Comparison of ENCODE assay signal across 16 cellular contexts in the genomic region with DNA sequence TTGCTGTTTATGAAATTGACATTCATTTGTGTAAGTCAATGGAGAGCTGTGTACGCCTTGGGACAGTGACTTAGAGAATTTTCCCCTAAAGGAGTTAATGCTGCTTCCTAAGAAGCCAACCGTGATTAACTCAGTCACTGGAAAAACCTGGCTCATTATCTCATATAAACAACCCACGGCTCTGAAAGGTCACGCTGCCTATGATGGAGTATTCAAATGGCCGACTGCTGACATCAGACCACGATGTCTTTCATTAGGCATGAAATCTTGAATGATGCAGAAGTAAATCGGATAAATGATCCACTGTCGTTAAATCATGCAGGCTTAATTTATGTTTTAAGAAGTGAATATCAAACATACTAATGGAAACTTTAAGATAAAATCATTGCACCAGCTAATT.
DNase-seq lines count a peak whose midpoint lies in the region; ATAC-seq, FAIRE-seq and TF ChIP-seq lines count a peak whose summit lies in the region.
"Had no signal": no experiment of that assay in that cellular context is flagged by ENCODE, and none has a peak within 500 bp of the region (broad histone marks: within the 10 kb centered on the region; RNA-seq: fewer than 3 reads in every experiment).

No MANE protein-coding gene starts in this region.

- H3K9me3 ChIP-seq in A549 (no peaks in the 10 kb centered on the region), HepG2 (ENCODE audit: low read length) (no peaks in the 10 kb centered on the region)
- H3K9me3 ChIP-seq: BLaER1 treated with 17β-estradiol and CSF1 and Interleukin-3, amounts not matched to agents 10 nM and 100 nM had no signal

- BruUV-seq in HepG2 (replicated peaks; lab: Mats Ljungman, UMichigan): no TSS peak

- H3K79me2 ChIP-seq in HepG2 (ENCODE audit: insufficient read depth, low read length): no peaks in the 10 kb centered on the region

- 74% methylated on average over 8 of the region's 8 CpGs for WGBS in A549 (ENCODE audit: missing lambda C conversion rate)
- 64% methylated on average over 8 of the region's 8 CpGs for WGBS in HepG2 (ENCODE audit: low lambda C conversion rate)

- POLR2A ChIA-PET in A549 (lab: Yijun Ruan, JAX): no interaction called here
- POLR2A ChIA-PET in HepG2 (lab: Yijun Ruan, JAX): no interaction called here

- CTCF ChIA-PET in A549 (lab: Yijun Ruan, JAX) (interaction anchor here (1.2 to 4.8 kb wide), 4 partner anchors 13 to 708 kb away, joined by 3 to 40 read pairs (median 12); no protein-coding TSS in a partner anchor), HepG2 (lab: Yijun Ruan, JAX; ENCODE audit: low intra/inter-chr PET ratio, low total read pairs) (no interaction called here)

- H3K36me3 ChIP-seq in rectal smooth muscle tissue (ENCODE audit: control insufficient read depth, insufficient read depth, low read length): no peaks in the 10 kb centered on the region
- no peaks in the 10 kb centered on the region; a peak in 1 of 5 replicates for H3K36me3 ChIP-seq in HepG2 (replicated peaks in 1 of 2; ENCODE audit: control insufficient read depth in 1 of 2, insufficient read depth in 2 of 2, low read length in 2 of 2)
- H3K36me3 ChIP-seq: BLaER1 treated with 17β-estradiol and CSF1 and Interleukin-3, amounts not matched to agents 10 nM and 100 nM had no signal

- in situ Hi-C loops in HepG2 (cut with HindIII; ENCODE audit: extremely low pct_ligation_motif_present, low pct_unique_long_range_greater_than_20kb): no loop called here

- TF ChIP-seq EP300 in A549 (IDR thresholded peaks at IDR 0.05) (no peak), HepG2 (IDR thresholded peaks at IDR 0.05; ENCODE audit: low read depth in 2 of 2, low read length in 2 of 2) (no peak), HepG2 (CRISPR knock-in tag; IDR thresholded peaks at IDR 0.05; ENCODE audit: borderline replicate concordance) (no peak)

- H3K4me3 ChIP-seq in A549: no peak overlapping the region
- H3K4me3 ChIP-seq in rectal smooth muscle tissue (ENCODE audit: low read length): no peak overlapping the region
- H3K4me3 ChIP-seq in HepG2 (replicated peaks in 1 of 3; ENCODE audit: insufficient read depth in 1 of 3, low read depth in 2 of 3, low read length in 3 of 3): no peak overlapping the region
- H3K4me3 ChIP-seq: BLaER1 treated with 17β-estradiol and CSF1 and Interleukin-3, amounts not matched to agents 10 nM and 100 nM had no signal

- intact Hi-C loops in HepG2 (cut with micrococcal nuclease; ENCODE audit: unreplicated experiment): loop anchor here (5.0 to 10.0 kb wide), 2 partner anchors 491 to 1398 kb away; no protein-coding TSS in a partner anchor

- DNase-seq in NCI-H748 (lab: John Stamatoyannopoulos, UW; ENCODE audit: unreplicated experiment): peak; percentile 13
- no peak for DNase-seq in NCI-H748 treated with DMSO at 0.1 percent for 48 hours (lab: John Stamatoyannopoulos, UW)
- no peak for DNase-seq in A549 (ENCODE audit: low read depth in 1 of 2, low spot score in 1 of 2)
- DNase-seq in amniotic epithelial cell (ENCODE audit: low read depth): peak; percentile 56
- DNase-seq in cerebellar nuclear complex (lab: John Stamatoyannopoulos, UW): no peak
- DNase-seq in NCI-H1436 treated with DMSO at 0.1 percent for 48 hours (lab: John Stamatoyannopoulos, UW): no peak
- no peak for DNase-seq in HepG2 (ENCODE audit: low spot score)
- DNase-seq: 8988T, DMS 273 treated with DMSO at 0.1 percent for 48 hours, Karpas-422, NCI-H2029, NCI-H226, NCI-H526 treated with DMSO at 0.1 percent for 48 hours had no signal

- H3K9ac ChIP-seq in rectal smooth muscle tissue (ENCODE audit: low read length) (no peak overlapping the region), HepG2 (ENCODE audit: insufficient read depth, low read depth, low read length) (no peak overlapping the region)
- H3K9ac ChIP-seq: BLaER1 treated with 17β-estradiol and CSF1 and Interleukin-3, amounts not matched to agents 10 nM and 100 nM had no signal

- H3K27me3 ChIP-seq in rectal smooth muscle tissue (ENCODE audit: control insufficient read depth, insufficient read depth, low read length) (no peaks in the 10 kb centered on the region), HepG2 (ENCODE audit: control insufficient read depth in 1 of 2, insufficient read depth in 2 of 2, low read length in 2 of 2) (no peaks in the 10 kb centered on the region)
- H3K27me3 ChIP-seq: BLaER1 treated with 17β-estradiol and CSF1 and Interleukin-3, amounts not matched to agents 10 nM and 100 nM had no signal

- H4K20me1 ChIP-seq in HepG2 (ENCODE audit: insufficient read depth, low read length): no peaks in the 10 kb centered on the region
- H4K20me1 ChIP-seq: BLaER1 treated with 17β-estradiol and CSF1 and Interleukin-3, amounts not matched to agents 10 nM and 100 nM had no signal

- peak overlapping the region; percentile 91; the same call in 1 of the 3 replicates for H3K4me2 ChIP-seq in A549
- H3K4me2 ChIP-seq in HepG2 (ENCODE audit: low read depth, low read length): no peak overlapping the region
- H3K4me2 ChIP-seq: BLaER1 treated with 17β-estradiol and CSF1 and Interleukin-3, amounts not matched to agents 10 nM and 100 nM had no signal

- peak overlapping the region; percentile 71 to 89 for H3K27ac ChIP-seq in A549
- peak overlapping the region; percentile 2 for H3K27ac ChIP-seq in rectal smooth muscle tissue (ENCODE audit: low read depth, low read length)
- no peak overlapping the region for H3K27ac ChIP-seq in HepG2 (ENCODE audit: extremely low read length, insufficient read depth, low read length)
- H3K27ac ChIP-seq: BLaER1 treated with 17β-estradiol and CSF1 and Interleukin-3, amounts not matched to agents 10 nM and 100 nM had no signal

- FAIRE-seq in A549 (lab: Jason Lieb, UNC) (no peak), HepG2 (lab: Jason Lieb, UNC) (no peak)
- FAIRE-seq: H1 had no signal

- ATAC-seq in A549: no peak
- no peak for ATAC-seq in HepG2

- TF ChIP-seq CTCF in A549 (IDR thresholded peaks at IDR 0.05): no peak
- TF ChIP-seq CTCF in HepG2 (CRISPR knock-in tag; IDR thresholded peaks at IDR 0.05): no peak

- TF ChIP-seq RAD21 in A549 (conservative IDR thresholded peaks at IDR 0.05 in 1 of 2, IDR thresholded peaks at IDR 0.05 in 1 of 2) (no peak), HepG2 (CRISPR knock-in tag; IDR thresholded peaks at IDR 0.05) (no peak)

- H3K4me1 ChIP-seq in A549 (peaks cover 96% of the 10 kb centered on the region), rectal smooth muscle tissue (ENCODE audit: control insufficient read depth, insufficient read depth, low read length) (peaks cover 16% of the 10 kb centered on the region), HepG2 (ENCODE audit: insufficient read depth, low read length) (no peaks in the 10 kb centered on the region; the same call in 1 of the 2 replicates)

- no peak overlapping the region for H2AFZ ChIP-seq in HepG2 (ENCODE audit: low read length)

- TF ChIP-seq POLR2A in A549 (IDR thresholded peaks at IDR 0.05; ENCODE audit: low read length) (no peak), HepG2 (IDR thresholded peaks at IDR 0.05; ENCODE audit: insufficient read depth in 1 of 2, low read depth in 2 of 2, low read length in 2 of 2) (no peak)

TF ChIP-seq in A549, 52 proteins besides CTCF, POLR2A, EP300 and RAD21:
- TF ChIP-seq, protein P1, sequence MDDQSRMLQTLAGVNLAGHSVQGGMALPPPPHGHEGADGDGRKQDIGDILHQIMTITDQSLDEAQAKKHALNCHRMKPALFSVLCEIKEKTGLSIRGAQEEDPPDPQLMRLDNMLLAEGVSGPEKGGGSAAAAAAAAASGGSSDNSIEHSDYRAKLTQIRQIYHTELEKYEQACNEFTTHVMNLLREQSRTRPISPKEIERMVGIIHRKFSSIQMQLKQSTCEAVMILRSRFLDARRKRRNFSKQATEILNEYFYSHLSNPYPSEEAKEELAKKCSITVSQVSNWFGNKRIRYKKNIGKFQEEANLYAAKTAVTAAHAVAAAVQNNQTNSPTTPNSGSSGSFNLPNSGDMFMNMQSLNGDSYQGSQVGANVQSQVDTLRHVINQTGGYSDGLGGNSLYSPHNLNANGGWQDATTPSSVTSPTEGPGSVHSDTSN (IDR thresholded peaks at IDR 0.05): no peak
TF ChIP-seq in A549: peak in this region for 0.

TF ChIP-seq in HepG2, 621 proteins besides CTCF, POLR2A, EP300 and RAD21 (continues in another document):
- TF ChIP-seq KAT2B (IDR thresholded peaks at IDR 0.05; ENCODE audit: borderline replicate concordance, low read depth, low read length): no peak
- no peak for TF ChIP-seq SP4 (CRISPR knock-in tag; IDR thresholded peaks at IDR 0.05)
- no peak for TF ChIP-seq ZNF556 (CRISPR knock-in tag; IDR thresholded peaks at IDR 0.05; ENCODE audit: borderline replicate concordance)
- TF ChIP-seq ELF3 (CRISPR knock-in tag; IDR thresholded peaks at IDR 0.05): no peak
- TF ChIP-seq HDAC6 (IDR thresholded peaks at IDR 0.05; ENCODE audit: low read depth, low read length): no peak
- TF ChIP-seq PHB2 (IDR thresholded peaks at IDR 0.05; ENCODE audit: partially characterized antibody): no peak
- TF ChIP-seq ZNF615 (CRISPR knock-in tag; IDR thresholded peaks at IDR 0.05; ENCODE audit: borderline replicate concordance): no peak
- no peak for TF ChIP-seq ZNF263 (CRISPR knock-in tag; IDR thresholded peaks at IDR 0.05)

Comparison
In these comparisons a context has a peak if more than half of its experiments do, and no peak if none do; other contexts are left out.
1. DNase-seq: peak in NCI-H748 (single experiment) and amniotic epithelial cell (single experiment); none in NCI-H748 treated with DMSO at 0.1 percent for 48 hours (single experiment), A549 (0 of 2), cerebellar nuclear complex (0 of 2), NCI-H1436 treated with DMSO at 0.1 percent for 48 hours (single experiment) and HepG2 (single experiment).